ENCODE assay signal across 14 cellular contexts in the genomic region with DNA sequence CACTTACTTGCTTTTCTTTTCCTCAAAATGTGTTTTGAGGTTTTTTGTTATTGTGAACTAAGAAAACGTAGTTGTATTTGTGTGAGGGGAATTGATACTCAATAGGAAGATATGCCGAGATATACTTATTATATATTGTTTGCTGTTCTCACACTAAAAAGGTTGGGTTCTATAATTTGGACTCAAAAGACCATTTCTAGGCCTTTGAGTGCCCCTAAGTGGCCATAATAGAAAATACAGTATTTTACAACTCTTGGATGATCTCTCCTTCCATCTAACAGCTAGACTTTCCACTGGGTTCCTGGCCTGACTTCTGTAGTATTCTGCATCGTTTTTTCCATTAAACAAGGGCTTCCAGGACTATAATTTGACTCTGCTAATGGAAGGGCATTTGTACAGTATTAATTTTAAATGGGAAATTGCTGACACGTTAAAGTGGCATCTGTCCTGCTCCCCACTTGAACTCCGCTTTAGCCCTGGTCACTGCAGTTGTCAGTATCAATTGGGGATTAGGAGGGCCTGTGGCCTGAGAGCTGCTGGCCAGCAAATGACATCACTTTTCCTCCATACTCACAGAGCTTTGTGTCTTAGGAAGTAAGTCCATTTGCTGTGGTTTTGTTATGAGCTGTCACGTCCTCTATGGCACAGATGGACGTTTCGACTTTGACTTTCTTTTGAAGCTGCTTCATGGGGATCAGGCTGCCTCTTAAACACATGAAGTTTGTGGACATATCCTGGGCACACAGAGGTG.
A peak's percentile ranks its signal among the peaks of the same experiment; 100 is the strongest.
DNase-seq lines count a peak whose midpoint lies in the region; ATAC-seq, FAIRE-seq and TF ChIP-seq lines count a peak whose summit lies in the region.
"Had no signal": no experiment of that assay in that cellular context is flagged by ENCODE, and none has a peak within 500 bp of the region (broad histone marks: within the 10 kb centered on the region; RNA-seq: fewer than 3 reads in every experiment).

No MANE protein-coding gene starts in this region.

- no peaks in the 10 kb centered on the region for H3K36me3 Mint-ChIP-seq in neural progenitor cell
- H3K36me3 Mint-ChIP-seq: stimulated activated naive B cell treated with anti-CD40 and anti-IgM and Interleukin-4, amounts not matched to agents 10 μg/mL and 1 μg/mL and 100 μg/mL, for 72 hours had no signal

- ATAC-seq in HG03280 (IDR thresholded peaks at IDR 0.05; ENCODE audit: unreplicated experiment) (peak; percentile 50), GM12878 (peak; percentile 53; the same call in 2 of the 3 replicates), GM21576 (IDR thresholded peaks at IDR 0.05; ENCODE audit: unreplicated experiment) (no peak)
- ATAC-seq: activated T-helper 17 cell treated with anti-CD3 and anti-CD28 coated beads, Interleukin-2, amount 50 U/mL, for 72 hours; gastroesophageal sphincter; stimulated activated naive B cell treated with anti-CD40 and anti-IgM and Interleukin-4, amounts not matched to agents 10 μg/mL and 1 μg/mL and 100 μg/mL, for 72 hours had no signal

- POLR2A ChIA-PET in GM12878 (lab: Charles Lee) = no interaction called here

- FAIRE-seq in GM12878 (lab: Jason Lieb, UNC) = no peak
- FAIRE-seq: A204.1, GM19239 had no signal

- no peak for TF ChIP-seq EP300 in GM12878 (IDR thresholded peaks at IDR 0.05; ENCODE audit: borderline replicate concordance in 1 of 2, control insufficient read depth in 1 of 2, low read depth in 2 of 2, low read length in 2 of 2)

- SMC1A ChIA-PET in GM12878 (lab: Charles Lee; ENCODE audit: uncharacterized antibody, unreplicated experiment) = interaction anchor here (1.1 kb wide), 1 partner anchor 9 kb away, joined by 3 read pairs; no protein-coding TSS in a partner anchor

- H3K4me1 Mint-ChIP-seq in neural progenitor cell = peaks cover 64% of the 10 kb centered on the region
- H3K4me1 Mint-ChIP-seq: activated T-helper 17 cell treated with anti-CD3 and anti-CD28 coated beads, Interleukin-2, amount 50 U/mL, for 72 hours; stimulated activated naive B cell treated with anti-CD40 and anti-IgM and Interleukin-4, amounts not matched to agents 10 μg/mL and 1 μg/mL and 100 μg/mL, for 72 hours had no signal

- H3K4me2 ChIP-seq in GM12878 (ENCODE audit: control insufficient read depth, insufficient read depth) = no peak overlapping the region
- no peak overlapping the region for H3K4me2 ChIP-seq in neural progenitor cell

- DNase-seq in DMS53 (lab: John Stamatoyannopoulos, UW) = peak; percentile 25
- DNase-seq in DMS53 treated with DMSO at 0.1 percent for 48 hours (lab: John Stamatoyannopoulos, UW; ENCODE audit: unreplicated experiment) = no peak
- no peak for DNase-seq in GM12878 (ENCODE audit: low read depth, low spot score)
- DNase-seq in neural progenitor cell (ENCODE audit: low spot score) = peak; percentile 3
- no peak for DNase-seq in cortex of kidney (lab: John Stamatoyannopoulos, UW)
- DNase-seq in OCI-M2 (lab: John Stamatoyannopoulos, UW; ENCODE audit: unreplicated experiment) = no peak
- DNase-seq: stimulated activated naive B cell treated with anti-CD40 and anti-IgM and Interleukin-4, amounts not matched to agents 10 μg/mL and 1 μg/mL and 100 μg/mL, for 72 hours had no signal

- H3K9me3 Mint-ChIP-seq in neural progenitor cell = no peaks in the 10 kb centered on the region
- H3K9me3 Mint-ChIP-seq: activated T-helper 17 cell treated with anti-CD3 and anti-CD28 coated beads, Interleukin-2, amount 50 U/mL, for 72 hours; stimulated activated naive B cell treated with anti-CD40 and anti-IgM and Interleukin-4, amounts not matched to agents 10 μg/mL and 1 μg/mL and 100 μg/mL, for 72 hours had no signal

- H3F3A ChIP-seq in neural progenitor cell (ENCODE audit: low read depth) = peaks cover 24% of the 10 kb centered on the region

- no peak for TF ChIP-seq POLR2A in GM12878 (IDR thresholded peaks at IDR 0.05; ENCODE audit: low read depth, low read length)

- no TSS peak for BruUV-seq in GM12878 (replicated peaks; lab: Mats Ljungman, UMichigan)

- no peak overlapping the region for H3K27ac Mint-ChIP-seq in neural progenitor cell
- H3K27ac Mint-ChIP-seq: activated T-helper 17 cell treated with anti-CD3 and anti-CD28 coated beads, Interleukin-2, amount 50 U/mL, for 72 hours; stimulated activated naive B cell treated with anti-CD40 and anti-IgM and Interleukin-4, amounts not matched to agents 10 μg/mL and 1 μg/mL and 100 μg/mL, for 72 hours had no signal

- no peaks in the 10 kb centered on the region for H3K27me3 Mint-ChIP-seq in neural progenitor cell (ENCODE audit: insufficient read depth, low read depth)

- no peak overlapping the region for H3K27ac ChIP-seq in GM12878 (ENCODE audit: control insufficient read depth, insufficient read depth)
- no peak overlapping the region for H3K27ac ChIP-seq in neural progenitor cell
- H3K27ac ChIP-seq: gastroesophageal sphincter, SJCRH30 had no signal

- H3K9me3 ChIP-seq in GM12878 (replicated peaks; ENCODE audit: control insufficient read depth, insufficient read depth, low read length) (no peaks in the 10 kb centered on the region), neural progenitor cell (ENCODE audit: low read depth) (no peaks in the 10 kb centered on the region)
- H3K9me3 ChIP-seq: gastroesophageal sphincter, SJCRH30 had no signal

- H3K79me2 ChIP-seq in GM12878 (ENCODE audit: control insufficient read depth, insufficient read depth, low read length) (no peaks in the 10 kb centered on the region), neural progenitor cell (ENCODE audit: low read depth) (no peaks in the 10 kb centered on the region)

- H3K4me3 Mint-ChIP-seq in neural progenitor cell = no peak overlapping the region
- H3K4me3 Mint-ChIP-seq: activated T-helper 17 cell treated with anti-CD3 and anti-CD28 coated beads, Interleukin-2, amount 50 U/mL, for 72 hours; stimulated activated naive B cell treated with anti-CD40 and anti-IgM and Interleukin-4, amounts not matched to agents 10 μg/mL and 1 μg/mL and 100 μg/mL, for 72 hours had no signal

- WGBS in GM12878 (ENCODE audit: insufficient coverage, insufficient replicate concordance, low lambda C conversion rate, missing lambda C conversion rate) = 21% methylated on average over 8 of the region's 8 CpGs

- H3K27me3 ChIP-seq in GM12878 (replicated peaks in 1 of 2; ENCODE audit: control insufficient read depth in 2 of 2, insufficient read depth in 2 of 2, low read length in 1 of 2) (no peaks in the 10 kb centered on the region), neural progenitor cell (no peaks in the 10 kb centered on the region)
- H3K27me3 ChIP-seq: gastroesophageal sphincter had no signal

- TF ChIP-seq CTCF in GM12878 (IDR thresholded peaks at IDR 0.05 in 2 of 3, conservative IDR thresholded peaks at IDR 0.05 in 1 of 3; ENCODE audit: control insufficient read depth in 2 of 3, extremely low read depth in 1 of 3, insufficient read depth in 1 of 3, low read depth in 3 of 3, low read length in 3 of 3) = peak; percentile 14 to 40 (median 28); a peak in 3 of 6 replicates
- peak; percentile 53 for TF ChIP-seq CTCF in neural progenitor cell (IDR thresholded peaks at IDR 0.05)

- CTCF ChIA-PET in GM12878 (lab: Yijun Ruan, JAX) = interaction anchor here (0.7 to 4.9 kb wide), 12 partner anchors 9 to 1740 kb away, joined by 3 to 25 read pairs (median 3); no protein-coding TSS in a partner anchor

- TF ChIP-seq RAD21 in GM12878 (IDR thresholded peaks at IDR 0.05; ENCODE audit: insufficient read depth, low read depth, low read length) = peak; percentile 55

- RAD21 ChIA-PET in GM12878 (lab: Charles Lee; ENCODE audit: unreplicated experiment) = interaction anchor here (1.0 kb wide), 1 partner anchor 33 kb away, joined by 4 read pairs; no protein-coding TSS in a partner anchor

- H3K4me1 ChIP-seq in GM12878 (ENCODE audit: control insufficient read depth, insufficient read depth, low read length) (no peaks in the 10 kb centered on the region), neural progenitor cell (peaks cover 31% of the 10 kb centered on the region)
- H3K4me1 ChIP-seq: SJCRH30 had no signal

- H2AFZ ChIP-seq in GM12878 (ENCODE audit: control insufficient read depth, low read depth, low read length) (no peak overlapping the region), neural progenitor cell (replicated peaks) (no peak overlapping the region)

- no peak overlapping the region for H3K9ac ChIP-seq in GM12878 (ENCODE audit: control insufficient read depth, insufficient read depth, low read length)
- no peak overlapping the region for H3K9ac ChIP-seq in neural progenitor cell

- H3K36me3 ChIP-seq in GM12878 (ENCODE audit: control insufficient read depth in 2 of 2, insufficient read depth in 2 of 2, low read length in 1 of 2) = no peaks in the 10 kb centered on the region
- H3K36me3 ChIP-seq in neural progenitor cell = no peaks in the 10 kb centered on the region
- H3K36me3 ChIP-seq: gastroesophageal sphincter, SJCRH30 had no signal

- in situ Hi-C loops in GM12878 (cut with MboI) = no loop called here

- intact Hi-C loops in GM12878 (cut with micrococcal nuclease; ENCODE audit: unreplicated experiment) = loop anchor here (10.0 kb wide), 3 partner anchors 1204 to 1744 kb away; no protein-coding TSS in a partner anchor

- H3K4me3 ChIP-seq in GM12878 = no peak overlapping the region
- H3K4me3 ChIP-seq in neural progenitor cell = no peak overlapping the region
- H3K4me3 ChIP-seq: gastroesophageal sphincter, SJCRH30 had no signal

- no peaks in the 10 kb centered on the region for H4K20me1 ChIP-seq in GM12878 (ENCODE audit: control insufficient read depth, insufficient read depth)
- peaks cover 12% of the 10 kb centered on the region for H4K20me1 ChIP-seq in neural progenitor cell (ENCODE audit: low read depth)

TF ChIP-seq in GM12878, 131 proteins besides CTCF, POLR2A, EP300 and RAD21 (continues in another document):
- TF ChIP-seq, protein P1, sequence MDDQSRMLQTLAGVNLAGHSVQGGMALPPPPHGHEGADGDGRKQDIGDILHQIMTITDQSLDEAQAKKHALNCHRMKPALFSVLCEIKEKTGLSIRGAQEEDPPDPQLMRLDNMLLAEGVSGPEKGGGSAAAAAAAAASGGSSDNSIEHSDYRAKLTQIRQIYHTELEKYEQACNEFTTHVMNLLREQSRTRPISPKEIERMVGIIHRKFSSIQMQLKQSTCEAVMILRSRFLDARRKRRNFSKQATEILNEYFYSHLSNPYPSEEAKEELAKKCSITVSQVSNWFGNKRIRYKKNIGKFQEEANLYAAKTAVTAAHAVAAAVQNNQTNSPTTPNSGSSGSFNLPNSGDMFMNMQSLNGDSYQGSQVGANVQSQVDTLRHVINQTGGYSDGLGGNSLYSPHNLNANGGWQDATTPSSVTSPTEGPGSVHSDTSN (IDR thresholded peaks at IDR 0.05; ENCODE audit: insufficient replicate concordance, low read depth, low read length) = no peak
- peak; percentile 32; the same call in 1 of the 2 replicates for TF ChIP-seq SMC3 (IDR thresholded peaks at IDR 0.05; ENCODE audit: borderline replicate concordance, low read length)

Comparison
In these comparisons a context has a peak if more than half of its experiments do, and no peak if none do; other contexts are left out.
1. DNase-seq: peak in DMS53 (single experiment) and neural progenitor cell (single experiment); none in DMS53 treated with DMSO at 0.1 percent for 48 hours (single experiment), GM12878 (single experiment), cortex of kidney (single experiment) and OCI-M2 (single experiment).